ENCODE assay signal across 1 cellular context in the genomic region with DNA sequence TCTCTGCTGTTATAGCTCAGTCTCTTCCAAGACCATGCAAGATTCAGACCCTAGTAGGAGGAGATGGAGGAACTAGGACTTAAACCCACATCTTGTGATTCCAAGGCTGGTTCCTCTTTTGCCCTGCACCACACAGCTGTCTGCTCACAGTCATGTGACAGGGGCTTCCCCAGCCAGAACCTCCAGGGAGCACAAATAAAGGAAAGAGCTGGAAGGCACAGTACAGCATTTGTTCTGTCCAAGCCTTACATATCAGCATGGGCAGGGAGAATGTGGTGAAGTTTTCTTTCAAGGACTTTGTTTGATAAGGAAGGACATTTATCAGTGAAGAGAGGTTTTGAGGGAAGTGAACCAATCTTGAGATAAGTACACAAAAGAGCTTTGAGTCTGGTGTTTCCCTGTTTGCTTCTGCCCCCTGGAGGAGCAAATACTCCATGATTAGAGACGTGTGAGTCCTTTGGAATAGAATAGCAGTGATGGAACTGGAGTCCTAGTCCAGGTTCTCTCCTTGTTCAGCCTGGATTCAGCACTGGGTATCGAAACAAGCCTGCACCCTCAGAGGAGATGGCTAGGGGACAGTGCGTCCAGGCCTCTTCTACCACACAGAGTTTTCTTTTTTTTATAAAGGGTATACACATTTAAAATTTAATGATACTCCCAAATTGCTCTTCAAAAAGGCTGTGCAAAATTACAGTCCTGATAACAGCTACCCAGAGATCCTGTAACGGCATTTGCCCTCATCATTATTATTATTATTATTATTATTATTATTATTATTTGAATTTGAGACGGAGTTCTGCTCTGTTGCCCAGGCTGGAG.
TF ChIP-seq lines count a peak whose summit lies in the region.

No MANE protein-coding gene starts in this region.

TF ChIP-seq in HepG2, 621 proteins besides CTCF, POLR2A, EP300 and RAD21 (continued from another document and continues in another):
- TF ChIP-seq, protein P1, sequence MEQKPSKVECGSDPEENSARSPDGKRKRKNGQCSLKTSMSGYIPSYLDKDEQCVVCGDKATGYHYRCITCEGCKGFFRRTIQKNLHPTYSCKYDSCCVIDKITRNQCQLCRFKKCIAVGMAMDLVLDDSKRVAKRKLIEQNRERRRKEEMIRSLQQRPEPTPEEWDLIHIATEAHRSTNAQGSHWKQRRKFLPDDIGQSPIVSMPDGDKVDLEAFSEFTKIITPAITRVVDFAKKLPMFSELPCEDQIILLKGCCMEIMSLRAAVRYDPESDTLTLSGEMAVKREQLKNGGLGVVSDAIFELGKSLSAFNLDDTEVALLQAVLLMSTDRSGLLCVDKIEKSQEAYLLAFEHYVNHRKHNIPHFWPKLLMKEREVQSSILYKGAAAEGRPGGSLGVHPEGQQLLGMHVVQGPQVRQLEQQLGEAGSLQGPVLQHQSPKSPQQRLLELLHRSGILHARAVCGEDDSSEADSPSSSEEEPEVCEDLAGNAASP (CRISPR knock-in tag; IDR thresholded peaks at IDR 0.05; ENCODE audit: borderline replicate concordance): 0 out of 2 replicates have a peak, but pooled peaks have one; percentile 28
- TF ChIP-seq, protein P2, sequence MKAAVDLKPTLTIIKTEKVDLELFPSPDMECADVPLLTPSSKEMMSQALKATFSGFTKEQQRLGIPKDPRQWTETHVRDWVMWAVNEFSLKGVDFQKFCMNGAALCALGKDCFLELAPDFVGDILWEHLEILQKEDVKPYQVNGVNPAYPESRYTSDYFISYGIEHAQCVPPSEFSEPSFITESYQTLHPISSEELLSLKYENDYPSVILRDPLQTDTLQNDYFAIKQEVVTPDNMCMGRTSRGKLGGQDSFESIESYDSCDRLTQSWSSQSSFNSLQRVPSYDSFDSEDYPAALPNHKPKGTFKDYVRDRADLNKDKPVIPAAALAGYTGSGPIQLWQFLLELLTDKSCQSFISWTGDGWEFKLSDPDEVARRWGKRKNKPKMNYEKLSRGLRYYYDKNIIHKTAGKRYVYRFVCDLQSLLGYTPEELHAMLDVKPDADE (CRISPR knock-in tag; IDR thresholded peaks at IDR 0.05): no peak
- TF ChIP-seq, protein P3, sequence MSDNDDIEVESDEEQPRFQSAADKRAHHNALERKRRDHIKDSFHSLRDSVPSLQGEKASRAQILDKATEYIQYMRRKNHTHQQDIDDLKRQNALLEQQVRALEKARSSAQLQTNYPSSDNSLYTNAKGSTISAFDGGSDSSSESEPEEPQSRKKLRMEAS (IDR thresholded peaks at IDR 0.05): peak; percentile 29; the same call in 1 of the 2 replicates
- TF ChIP-seq ZNF260 (CRISPR knock-in tag; IDR thresholded peaks at IDR 0.05; ENCODE audit: borderline replicate concordance, low read depth) (no peak), NR2C2 (CRISPR knock-in tag; IDR thresholded peaks at IDR 0.05; ENCODE audit: borderline replicate concordance) (0 out of 2 replicates have a peak, but pooled peaks have one; percentile 11), ERF (CRISPR knock-in tag; IDR thresholded peaks at IDR 0.05) (no peak; the same call in none of the 2 replicates), ZNF383 (CRISPR knock-in tag; IDR thresholded peaks at IDR 0.05; ENCODE audit: borderline replicate concordance) (peak; percentile 46; the same call in 1 of the 2 replicates), KMT2B (CRISPR knock-in tag; IDR thresholded peaks at IDR 0.05) (no peak), SRY (CRISPR knock-in tag; IDR thresholded peaks at IDR 0.05) (no peak), ZNF746 (CRISPR knock-in tag; IDR thresholded peaks at IDR 0.05) (no peak), RFXAP (CRISPR knock-in tag; IDR thresholded peaks at IDR 0.05; ENCODE audit: borderline replicate concordance) (no peak), NCOA2 (CRISPR knock-in tag; IDR thresholded peaks at IDR 0.05) (peak; percentile 45; the same call in 1 of the 2 replicates), ZKSCAN8 (CRISPR knock-in tag; IDR thresholded peaks at IDR 0.05; ENCODE audit: borderline replicate concordance) (peak; percentile 63; the same call in 1 of the 2 replicates), ZMYM4 (CRISPR knock-in tag; IDR thresholded peaks at IDR 0.05) (peak; percentile 57; the same call in 1 of the 2 replicates), ZBTB38 (CRISPR knock-in tag; IDR thresholded peaks at IDR 0.05) (no peak), NR2F2 (IDR thresholded peaks at IDR 0.05; ENCODE audit: borderline replicate concordance, low read depth) (peak; percentile 36; the same call in 1 of the 2 replicates), ZNF720 (CRISPR knock-in tag; IDR thresholded peaks at IDR 0.05) (no peak), FOXJ3 (CRISPR knock-in tag; IDR thresholded peaks at IDR 0.05; ENCODE audit: borderline replicate concordance) (peak; percentile 8; the same call in 1 of the 2 replicates), DNMT1 (CRISPR knock-in tag; IDR thresholded peaks at IDR 0.05) (no peak), KDM2A (CRISPR knock-in tag; IDR thresholded peaks at IDR 0.05; ENCODE audit: borderline replicate concordance, low read depth) (peak; percentile 27; the same call in 1 of the 2 replicates)
- TF ChIP-seq, protein P4, sequence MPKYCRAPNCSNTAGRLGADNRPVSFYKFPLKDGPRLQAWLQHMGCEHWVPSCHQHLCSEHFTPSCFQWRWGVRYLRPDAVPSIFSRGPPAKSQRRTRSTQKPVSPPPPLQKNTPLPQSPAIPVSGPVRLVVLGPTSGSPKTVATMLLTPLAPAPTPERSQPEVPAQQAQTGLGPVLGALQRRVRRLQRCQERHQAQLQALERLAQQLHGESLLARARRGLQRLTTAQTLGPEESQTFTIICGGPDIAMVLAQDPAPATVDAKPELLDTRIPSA (CRISPR knock-in tag; IDR thresholded peaks at IDR 0.05; ENCODE audit: borderline replicate concordance): no peak
- TF ChIP-seq, protein P5, sequence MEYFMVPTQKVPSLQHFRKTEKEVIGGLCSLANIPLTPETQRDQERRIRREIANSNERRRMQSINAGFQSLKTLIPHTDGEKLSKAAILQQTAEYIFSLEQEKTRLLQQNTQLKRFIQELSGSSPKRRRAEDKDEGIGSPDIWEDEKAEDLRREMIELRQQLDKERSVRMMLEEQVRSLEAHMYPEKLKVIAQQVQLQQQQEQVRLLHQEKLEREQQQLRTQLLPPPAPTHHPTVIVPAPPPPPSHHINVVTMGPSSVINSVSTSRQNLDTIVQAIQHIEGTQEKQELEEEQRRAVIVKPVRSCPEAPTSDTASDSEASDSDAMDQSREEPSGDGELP (IDR thresholded peaks at IDR 0.05; ENCODE audit: borderline replicate concordance, low read depth): peak; percentile 81; the same call in 1 of the 2 replicates
- TF ChIP-seq, protein P6, sequence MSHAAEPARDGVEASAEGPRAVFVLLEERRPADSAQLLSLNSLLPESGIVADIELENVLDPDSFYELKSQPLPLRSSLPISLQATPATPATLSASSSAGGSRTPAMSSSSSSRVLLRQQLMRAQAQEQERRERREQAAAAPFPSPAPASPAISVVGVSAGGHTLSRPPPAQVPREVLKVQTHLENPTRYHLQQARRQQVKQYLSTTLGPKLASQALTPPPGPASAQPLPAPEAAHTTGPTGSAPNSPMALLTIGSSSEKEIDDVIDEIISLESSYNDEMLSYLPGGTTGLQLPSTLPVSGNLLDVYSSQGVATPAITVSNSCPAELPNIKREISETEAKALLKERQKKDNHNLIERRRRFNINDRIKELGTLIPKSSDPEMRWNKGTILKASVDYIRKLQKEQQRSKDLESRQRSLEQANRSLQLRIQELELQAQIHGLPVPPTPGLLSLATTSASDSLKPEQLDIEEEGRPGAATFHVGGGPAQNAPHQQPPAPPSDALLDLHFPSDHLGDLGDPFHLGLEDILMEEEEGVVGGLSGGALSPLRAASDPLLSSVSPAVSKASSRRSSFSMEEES (CRISPR knock-in tag; IDR thresholded peaks at IDR 0.05): peak; percentile 93
- TF ChIP-seq, protein P7, sequence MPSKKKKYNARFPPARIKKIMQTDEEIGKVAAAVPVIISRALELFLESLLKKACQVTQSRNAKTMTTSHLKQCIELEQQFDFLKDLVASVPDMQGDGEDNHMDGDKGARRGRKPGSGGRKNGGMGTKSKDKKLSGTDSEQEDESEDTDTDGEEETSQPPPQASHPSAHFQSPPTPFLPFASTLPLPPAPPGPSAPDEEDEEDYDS (CRISPR knock-in tag; IDR thresholded peaks at IDR 0.05): 0 out of 2 replicates have a peak, but pooled peaks have one; percentile 51
- TF ChIP-seq, protein P8, sequence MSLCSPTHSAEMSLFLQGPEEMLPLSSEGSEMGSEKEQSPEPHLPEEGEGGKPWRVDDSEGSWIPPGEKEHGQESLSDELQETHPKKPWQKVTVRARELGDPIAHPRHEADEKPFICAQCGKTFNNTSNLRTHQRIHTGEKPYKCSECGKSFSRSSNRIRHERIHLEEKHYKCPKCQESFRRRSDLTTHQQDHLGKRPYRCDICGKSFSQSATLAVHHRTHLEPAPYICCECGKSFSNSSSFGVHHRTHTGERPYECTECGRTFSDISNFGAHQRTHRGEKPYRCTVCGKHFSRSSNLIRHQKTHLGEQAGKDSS (CRISPR knock-in tag; IDR thresholded peaks at IDR 0.05; ENCODE audit: borderline replicate concordance, low read depth): no peak; the same call in 1 of the 2 replicates
- TF ChIP-seq, protein P9, sequence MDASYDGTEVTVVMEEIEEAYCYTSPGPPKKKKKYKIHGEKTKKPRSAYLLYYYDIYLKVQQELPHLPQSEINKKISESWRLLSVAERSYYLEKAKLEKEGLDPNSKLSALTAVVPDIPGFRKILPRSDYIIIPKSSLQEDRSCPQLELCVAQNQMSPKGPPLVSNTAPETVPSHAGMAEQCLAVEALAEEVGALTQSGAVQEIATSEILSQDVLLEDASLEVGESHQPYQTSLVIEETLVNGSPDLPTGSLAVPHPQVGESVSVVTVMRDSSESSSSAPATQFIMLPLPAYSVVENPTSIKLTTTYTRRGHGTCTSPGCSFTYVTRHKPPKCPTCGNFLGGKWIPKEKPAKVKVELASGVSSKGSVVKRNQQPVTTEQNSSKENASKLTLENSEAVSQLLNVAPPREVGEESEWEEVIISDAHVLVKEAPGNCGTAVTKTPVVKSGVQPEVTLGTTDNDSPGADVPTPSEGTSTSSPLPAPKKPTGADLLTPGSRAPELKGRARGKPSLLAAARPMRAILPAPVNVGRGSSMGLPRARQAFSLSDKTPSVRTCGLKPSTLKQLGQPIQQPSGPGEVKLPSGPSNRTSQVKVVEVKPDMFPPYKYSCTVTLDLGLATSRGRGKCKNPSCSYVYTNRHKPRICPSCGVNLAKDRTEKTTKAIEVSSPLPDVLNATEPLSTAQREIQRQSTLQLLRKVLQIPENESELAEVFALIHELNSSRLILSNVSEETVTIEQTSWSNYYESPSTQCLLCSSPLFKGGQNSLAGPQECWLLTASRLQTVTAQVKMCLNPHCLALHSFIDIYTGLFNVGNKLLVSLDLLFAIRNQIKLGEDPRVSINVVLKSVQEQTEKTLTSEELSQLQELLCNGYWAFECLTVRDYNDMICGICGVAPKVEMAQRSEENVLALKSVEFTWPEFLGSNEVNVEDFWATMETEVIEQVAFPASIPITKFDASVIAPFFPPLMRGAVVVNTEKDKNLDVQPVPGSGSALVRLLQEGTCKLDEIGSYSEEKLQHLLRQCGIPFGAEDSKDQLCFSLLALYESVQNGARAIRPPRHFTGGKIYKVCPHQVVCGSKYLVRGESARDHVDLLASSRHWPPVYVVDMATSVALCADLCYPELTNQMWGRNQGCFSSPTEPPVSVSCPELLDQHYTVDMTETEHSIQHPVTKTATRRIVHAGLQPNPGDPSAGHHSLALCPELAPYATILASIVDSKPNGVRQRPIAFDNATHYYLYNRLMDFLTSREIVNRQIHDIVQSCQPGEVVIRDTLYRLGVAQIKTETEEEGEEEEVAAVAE (CRISPR knock-in tag; IDR thresholded peaks at IDR 0.05; ENCODE audit: borderline replicate concordance): peak; percentile 88; the same call in 1 of the 2 replicates
- TF ChIP-seq, protein P10, sequence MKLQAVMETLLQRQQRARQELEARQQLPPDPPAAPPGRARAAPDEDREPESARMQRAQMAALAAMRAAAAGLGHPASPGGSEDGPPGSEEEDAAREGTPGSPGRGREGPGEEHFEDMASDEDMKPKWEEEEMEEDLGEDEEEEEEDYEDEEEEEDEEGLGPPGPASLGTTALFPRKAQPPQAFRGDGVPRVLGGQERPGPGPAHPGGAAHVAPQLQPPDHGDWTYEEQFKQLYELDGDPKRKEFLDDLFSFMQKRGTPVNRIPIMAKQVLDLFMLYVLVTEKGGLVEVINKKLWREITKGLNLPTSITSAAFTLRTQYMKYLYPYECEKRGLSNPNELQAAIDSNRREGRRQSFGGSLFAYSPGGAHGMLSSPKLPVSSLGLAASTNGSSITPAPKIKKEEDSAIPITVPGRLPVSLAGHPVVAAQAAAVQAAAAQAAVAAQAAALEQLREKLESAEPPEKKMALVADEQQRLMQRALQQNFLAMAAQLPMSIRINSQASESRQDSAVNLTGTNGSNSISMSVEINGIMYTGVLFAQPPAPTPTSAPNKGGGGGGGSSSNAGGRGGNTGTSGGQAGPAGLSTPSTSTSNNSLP (IDR thresholded peaks at IDR 0.05; ENCODE audit: low read depth, low read length): peak; percentile 49; the same call in 1 of the 2 replicates
- TF ChIP-seq, protein P11, sequence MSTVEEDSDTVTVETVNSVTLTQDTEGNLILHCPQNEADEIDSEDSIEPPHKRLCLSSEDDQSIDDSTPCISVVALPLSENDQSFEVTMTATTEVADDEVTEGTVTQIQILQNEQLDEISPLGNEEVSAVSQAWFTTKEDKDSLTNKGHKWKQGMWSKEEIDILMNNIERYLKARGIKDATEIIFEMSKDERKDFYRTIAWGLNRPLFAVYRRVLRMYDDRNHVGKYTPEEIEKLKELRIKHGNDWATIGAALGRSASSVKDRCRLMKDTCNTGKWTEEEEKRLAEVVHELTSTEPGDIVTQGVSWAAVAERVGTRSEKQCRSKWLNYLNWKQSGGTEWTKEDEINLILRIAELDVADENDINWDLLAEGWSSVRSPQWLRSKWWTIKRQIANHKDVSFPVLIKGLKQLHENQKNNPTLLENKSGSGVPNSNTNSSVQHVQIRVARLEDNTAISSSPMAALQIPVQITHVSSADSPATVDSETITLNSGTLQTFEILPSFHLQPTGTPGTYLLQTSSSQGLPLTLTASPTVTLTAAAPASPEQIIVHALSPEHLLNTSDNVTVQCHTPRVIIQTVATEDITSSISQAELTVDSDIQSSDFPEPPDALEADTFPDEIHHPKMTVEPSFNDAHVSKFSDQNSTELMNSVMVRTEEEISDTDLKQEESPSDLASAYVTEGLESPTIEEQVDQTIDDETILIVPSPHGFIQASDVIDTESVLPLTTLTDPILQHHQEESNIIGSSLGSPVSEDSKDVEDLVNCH (CRISPR knock-in tag; IDR thresholded peaks at IDR 0.05): no peak
- TF ChIP-seq, protein P12, sequence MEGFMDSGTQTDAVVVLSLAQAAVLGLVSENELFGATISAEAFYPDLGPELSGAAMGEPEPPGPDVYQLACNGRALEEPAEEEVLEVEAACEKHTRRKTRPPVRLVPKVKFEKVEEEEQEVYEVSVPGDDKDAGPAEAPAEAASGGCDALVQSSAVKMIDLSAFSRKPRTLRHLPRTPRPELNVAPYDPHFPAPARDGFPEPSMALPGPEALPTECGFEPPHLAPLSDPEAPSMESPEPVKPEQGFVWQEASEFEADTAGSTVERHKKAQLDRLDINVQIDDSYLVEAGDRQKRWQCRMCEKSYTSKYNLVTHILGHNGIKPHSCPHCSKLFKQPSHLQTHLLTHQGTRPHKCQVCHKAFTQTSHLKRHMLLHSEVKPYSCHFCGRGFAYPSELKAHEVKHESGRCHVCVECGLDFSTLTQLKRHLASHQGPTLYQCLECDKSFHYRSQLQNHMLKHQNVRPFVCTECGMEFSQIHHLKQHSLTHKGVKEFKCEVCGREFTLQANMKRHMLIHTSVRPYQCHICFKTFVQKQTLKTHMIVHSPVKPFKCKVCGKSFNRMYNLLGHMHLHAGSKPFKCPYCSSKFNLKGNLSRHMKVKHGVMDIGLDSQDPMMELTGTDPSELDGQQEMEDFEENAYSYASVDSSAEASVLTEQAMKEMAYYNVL (CRISPR knock-in tag; IDR thresholded peaks at IDR 0.05; ENCODE audit: borderline replicate concordance): 0 out of 2 replicates have a peak, but pooled peaks have one; percentile 35
